ENCODE assay signal across 9 cellular contexts in the genomic region with DNA sequence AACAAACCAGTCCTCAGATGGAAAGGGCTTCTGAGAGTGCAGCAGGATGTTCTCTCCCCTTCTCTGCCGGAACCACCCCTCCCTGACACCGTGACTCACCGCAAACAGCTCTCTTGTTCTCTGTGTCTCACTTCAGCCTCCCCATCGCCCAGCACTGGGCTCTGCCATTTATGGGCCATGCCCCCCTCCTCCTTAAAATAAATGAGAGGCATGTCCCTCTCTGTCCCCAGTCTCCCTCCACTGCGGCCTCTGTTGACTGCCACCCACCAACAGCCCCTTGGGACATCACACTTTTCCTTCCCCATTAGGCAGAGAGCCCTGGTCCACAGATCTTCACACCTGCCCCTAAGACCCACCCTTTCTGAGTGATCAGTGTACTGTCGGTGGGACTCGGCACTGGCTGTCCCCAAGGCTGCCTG. TPM values are rescaled to one million over a fixed set of nuclear protein-coding genes. Genes with fewer than 3 reads are reported as not detected.
A peak's percentile ranks its signal among the peaks of the same experiment; 100 is the strongest.
DNase-seq lines count a peak whose midpoint lies in the region; ATAC-seq, FAIRE-seq and TF ChIP-seq lines count a peak whose summit lies in the region.
"Had no signal": no experiment of that assay in that cellular context is flagged by ENCODE, and none has a peak within 500 bp of the region (broad histone marks: within the 10 kb centered on the region; RNA-seq: fewer than 3 reads in every experiment).

No MANE protein-coding gene starts in this region.

- H3K9me3 ChIP-seq in spleen: no peaks in the 10 kb centered on the region
- H3K9me3 ChIP-seq: HAP-1 had no signal

- peak; percentile 81 for ATAC-seq in GM21786 (IDR thresholded peaks at IDR 0.05; ENCODE audit: unreplicated experiment)

- peak overlapping the region; percentile 62 to 96 (median 78) for H3K27ac ChIP-seq in spleen

- FAIRE-seq in frontal cortex (lab: Jason Lieb, UNC): no peak

- no peak for TF ChIP-seq CTCF in spleen (IDR thresholded peaks at IDR 0.05 in 8 of 11, conservative IDR thresholded peaks at IDR 0.05 in 3 of 11)

- TF ChIP-seq POLR2A in spleen (IDR thresholded peaks at IDR 0.05): no peak

- DNase-seq in DMS153 treated with DMSO at 0.1 percent for 48 hours (lab: John Stamatoyannopoulos, UW; ENCODE audit: unreplicated experiment) (peak; percentile 12), MV-4-11 (lab: John Stamatoyannopoulos, UW) (peak; percentile 54), activated T-cell treated with anti-CD3 and anti-CD28 coated beads for 24 hours (ENCODE audit: low read depth) (peak; percentile 54), frontal cortex (ENCODE audit: low spot score in 2 of 2) (peak; percentile 35 to 61), spleen (peak; percentile 89), DMS 273 treated with DMSO at 0.1 percent for 48 hours (lab: John Stamatoyannopoulos, UW) (no peak), NCI-H2107 treated with DMSO at 0.1 percent for 48 hours (lab: John Stamatoyannopoulos, UW; ENCODE audit: unreplicated experiment) (no peak)

- H3K36me3 ChIP-seq in spleen: peaks cover 0 to 8% (median 2%) of the 10 kb centered on the region in 6 donors
- H3K36me3 ChIP-seq: HAP-1 had no signal

- peaks cover 0 to under 1% (median 0%) of the 10 kb centered on the region in 7 donors for H3K27me3 ChIP-seq in spleen (replicated peaks in 1 of 7)

- WGBS in spleen, 5 donors: 9 to 24% (median 16%) methylated on average over 7 of the region's 7 CpGs

- intact Hi-C loops in spleen (cut with DNase I; ENCODE audit: low total_unique reads): no loop called here

- H3K4me3 ChIP-seq in spleen: peak overlapping the region in 1 of 8 donors; percentile 50
- H3K4me3 ChIP-seq: HAP-1 had no signal

- H3K4me1 ChIP-seq in spleen: peaks cover 28 to 72% (median 64%) of the 10 kb centered on the region in 6 donors
- H3K4me1 ChIP-seq: HAP-1 had no signal

RNA-seq across cellular contexts. Expression of gene CCDC102A, which starts 6.3 kb away (rescaled TPM):
- total RNA-seq in frontal cortex: 0.82 TPM
- 10 to 100 TPM in 2 of 7 donors, 1 to 10 TPM in 5; 7.0 to 14.8 (median 7.9) TPM for total RNA-seq in spleen
- polyA plus RNA-seq in spleen: 1 to 10 TPM; 4.6 to 7.7 (median 4.8) TPM

RNA-seq across cellular contexts. Expression of gene ADGRG5, which starts 12.3 kb away (rescaled TPM):
- total RNA-seq in frontal cortex (under 0.01 TPM), spleen (10 to 100 TPM in 6 of 7 donors, 1 to 10 TPM in 1; 7.3 to 23.8 (median 13.6) TPM)
- polyA plus RNA-seq in spleen: 1 to 10 TPM; 5.2 to 9.7 (median 9.3) TPM

RNA-seq across cellular contexts. Expression of gene DOK4, which starts 43.8 kb away (rescaled TPM):
- total RNA-seq in frontal cortex: 71.7 TPM
- total RNA-seq in spleen: 10 to 100 TPM in 6 of 7 donors, 1 to 10 TPM in 1; 7.3 to 19.8 (median 16.1) TPM
- 10 to 100 TPM in 1 of 3 donors, 1 to 10 TPM in 2; 4.1 to 10.0 (median 5.5) TPM for polyA plus RNA-seq in spleen

Comparison
In these comparisons a context has a peak if more than half of its experiments do, and no peak if none do; other contexts are left out.
1. DNase-seq: peak in DMS153 treated with DMSO at 0.1 percent for 48 hours (single experiment), MV-4-11 (single experiment), activated T-cell treated with anti-CD3 and anti-CD28 coated beads for 24 hours (single experiment), frontal cortex (2 of 2) and spleen (single experiment); none in DMS 273 treated with DMSO at 0.1 percent for 48 hours (single experiment) and NCI-H2107 treated with DMSO at 0.1 percent for 48 hours (single experiment).